Comparison of ENCODE assay signal across 8 cellular contexts in the genomic region with DNA sequence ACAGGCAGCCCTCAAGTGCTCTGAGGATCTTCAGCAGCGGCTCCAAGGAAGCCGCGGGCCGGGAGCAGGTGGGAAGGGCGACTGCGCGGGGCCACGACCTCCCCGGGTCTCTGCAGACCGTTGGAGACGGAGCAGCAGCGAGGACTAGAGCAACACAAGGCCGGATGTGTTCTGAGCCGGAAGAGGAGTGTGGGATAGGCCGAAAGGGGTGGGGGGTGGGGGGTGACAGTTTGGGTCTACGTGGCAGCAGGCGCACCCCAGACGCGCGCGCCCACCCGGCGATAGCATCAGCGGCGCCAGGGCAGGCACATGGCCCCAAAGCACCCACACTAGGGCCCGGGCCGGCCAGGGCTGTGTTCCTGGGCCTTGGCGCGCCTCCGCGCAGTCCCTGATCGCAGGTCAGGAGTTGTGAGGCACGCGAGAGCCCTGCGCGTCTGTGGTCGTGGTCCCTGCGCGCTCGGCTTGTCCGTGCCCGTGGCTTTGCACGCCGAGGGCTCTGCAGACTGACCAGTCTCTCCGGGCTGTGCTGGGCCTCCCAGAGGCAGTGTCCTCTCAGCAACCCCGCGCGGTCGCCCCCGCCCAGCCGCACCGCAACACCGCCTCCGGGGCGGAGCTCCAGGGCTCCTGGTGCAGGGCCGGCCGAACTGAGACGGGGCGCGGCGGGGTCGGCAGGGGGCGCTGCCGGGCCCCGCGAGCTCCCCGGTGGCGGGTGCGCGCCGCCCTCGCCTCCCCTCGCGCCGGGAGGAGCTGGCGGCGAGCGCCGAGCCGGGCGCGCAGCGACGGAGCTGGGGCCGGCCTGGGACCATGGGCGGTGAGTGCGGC. TPM values are rescaled to one million over a fixed set of nuclear protein-coding genes. Genes with fewer than 3 reads are reported as not detected.
A peak's percentile ranks its signal among the peaks of the same experiment; 100 is the strongest.
DNase-seq lines count a peak whose midpoint lies in the region; ATAC-seq and TF ChIP-seq lines count a peak whose summit lies in the region.

A gene with protein sequence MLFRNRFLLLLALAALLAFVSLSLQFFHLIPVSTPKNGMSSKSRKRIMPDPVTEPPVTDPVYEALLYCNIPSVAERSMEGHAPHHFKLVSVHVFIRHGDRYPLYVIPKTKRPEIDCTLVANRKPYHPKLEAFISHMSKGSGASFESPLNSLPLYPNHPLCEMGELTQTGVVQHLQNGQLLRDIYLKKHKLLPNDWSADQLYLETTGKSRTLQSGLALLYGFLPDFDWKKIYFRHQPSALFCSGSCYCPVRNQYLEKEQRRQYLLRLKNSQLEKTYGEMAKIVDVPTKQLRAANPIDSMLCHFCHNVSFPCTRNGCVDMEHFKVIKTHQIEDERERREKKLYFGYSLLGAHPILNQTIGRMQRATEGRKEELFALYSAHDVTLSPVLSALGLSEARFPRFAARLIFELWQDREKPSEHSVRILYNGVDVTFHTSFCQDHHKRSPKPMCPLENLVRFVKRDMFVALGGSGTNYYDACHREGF (plus strand): TSS at position 725 of the 822 bp plus-strand sequence. CDS start 28,351 bp downstream, outside the sequence.

- 7% methylated on average over 11 of the region's 87 CpGs; no CpG with 5 or more reads in 1 of the 2 donors for WGBS in gastroesophageal sphincter (ENCODE audit: low coverage in 1 of 2), 2 donors
- WGBS in testis, 2 donors: 0 to 1% methylated on average over 26 to 53 of the region's 87 CpGs

- peak in 3 of 4 experiments; percentile 73 to 86 (median 83) for TF ChIP-seq CTCF in gastroesophageal sphincter (IDR thresholded peaks at IDR 0.05)
- TF ChIP-seq CTCF in omental fat pad (IDR thresholded peaks at IDR 0.05): peak in 1 of 3 donors; percentile 59
- TF ChIP-seq CTCF in testis (IDR thresholded peaks at IDR 0.05): peak; percentile 58 to 87 (median 76)

- H3K27me3 ChIP-seq in SJCRH30 (no peaks in the 10 kb centered on the region), gastroesophageal sphincter (no peaks in the 10 kb centered on the region), testis (no peaks in the 10 kb centered on the region)

- TF ChIP-seq EP300 in gastroesophageal sphincter (IDR thresholded peaks at IDR 0.05): no peak

- intact Hi-C loops in testis (cut with DNase I; ENCODE audit: low total_unique reads): loop anchor here (10.0 kb wide), 1 partner anchor 73 kb away; no protein-coding TSS in a partner anchor

- ATAC-seq in gastroesophageal sphincter: peak; percentile 97
- peak; percentile 98 for ATAC-seq in omental fat pad (ENCODE audit: low FRiP score)

- H3K4me3 ChIP-seq in SJCRH30 (peak within 1 kb of the TSS; percentile 86), gastroesophageal sphincter (peak within 1 kb of the TSS; percentile 84 to 90), testis (peak within 1 kb of the TSS; percentile 75 to 80)

- H3K27ac ChIP-seq in SJCRH30 (peak within 1 kb of the TSS; percentile 73), gastroesophageal sphincter (peak within 1 kb of the TSS; percentile 59 to 91 (median 82)), testis (peak within 1 kb of the TSS; percentile 50 to 79)

- H3K36me3 ChIP-seq in SJCRH30 (no peaks in the 10 kb centered on the region), gastroesophageal sphincter (peaks cover 0 to 10% of the 10 kb centered on the region in 2 donors), testis (ENCODE audit: low read depth, missing control alignments) (no peaks in the 10 kb centered on the region)

- DNase-seq in GDM1 (lab: John Stamatoyannopoulos, UW) (peak; percentile 82), GOT3 (lab: John Stamatoyannopoulos, UW) (peak; percentile 94), LHCN-M2 (ENCODE audit: low read depth) (peak; percentile 84), SJCRH30 (peak; percentile 92), omental fat pad (ENCODE audit: low spot score) (peak; percentile 71), testis (peak; percentile 92)
- DNase-seq in activated naive CD4-positive, alpha-beta T cell (lab: John Stamatoyannopoulos, UW): peak; percentile 60 to 92 (median 79)

- H3K4me1 ChIP-seq in SJCRH30 (peaks cover 26% of the 10 kb centered on the region; the same call in 1 of the 2 replicates), gastroesophageal sphincter (peaks cover 0 to 25% (median 3%) of the 10 kb centered on the region in 3 donors), testis (peaks cover 7% of the 10 kb centered on the region)

- TF ChIP-seq POLR2A in gastroesophageal sphincter (IDR thresholded peaks at IDR 0.05): peak; percentile 44 to 63
- no peak for TF ChIP-seq POLR2A in testis (IDR thresholded peaks at IDR 0.05)

- no peaks in the 10 kb centered on the region for H3K9me3 ChIP-seq in SJCRH30 (replicated peaks)
- no peaks in the 10 kb centered on the region for H3K9me3 ChIP-seq in gastroesophageal sphincter
- no peaks in the 10 kb centered on the region for H3K9me3 ChIP-seq in testis

RNA-seq across cellular contexts. Expression of the gene that starts here (rescaled TPM):
- total RNA-seq in LHCN-M2 (2014; rRNA removed) (2.5 and 3.7 TPM in 2 replicates), gastroesophageal sphincter (10 to 100 TPM in 2 of 4 donors, 1 to 10 TPM in 2; 6.5 to 16.9 (median 10.0) TPM), omental fat pad (10 to 100 TPM in 2 of 4 donors, 1 to 10 TPM in 2; 5.5 to 16.2 (median 9.8) TPM), testis (10 to 100 TPM; 16.0 to 31.6 TPM)
- polyA plus RNA-seq in LHCN-M2 (2012): 3.6 TPM
- 21.4 and 24.9 TPM in 2 replicates for total RNA-seq in SJCRH30 (2014; rRNA removed; shearing (Covaris generic))
- 55.8 TPM for polyA plus RNA-seq in testis (ENCODE audit: insufficient read depth, low read depth, low replicate concordance)

Comparison
In these comparisons a context has a peak if more than half of its experiments do, and no peak if none do; other contexts are left out.
1. Peak in every context shown above with its lines: DNase-seq, ATAC-seq, H3K4me3 ChIP-seq and H3K27ac ChIP-seq.